ENCODE assay signal across 12 cellular contexts in genomic region chr7:56131062-56131461, GRCh38. TPM values are rescaled to one million over a fixed set of nuclear protein-coding genes. Genes with fewer than 3 reads are reported as not detected.
A peak's percentile ranks its signal among the peaks of the same experiment; 100 is the strongest.
DNase-seq lines count a peak whose midpoint lies in the region; ATAC-seq, FAIRE-seq and TF ChIP-seq lines count a peak whose summit lies in the region.
"Not testable (repeated sequence)": the region's sequence is repeated elsewhere in the genome, so short reads cannot be mapped to it uniquely, and the experiment has no call there.
"Had no signal": no experiment of that assay in that cellular context is flagged by ENCODE, and none has a peak within 500 bp of the region (broad histone marks: within the 10 kb centered on the region; RNA-seq: fewer than 3 reads in every experiment).

No MANE protein-coding gene starts in this region.

- H3K27ac ChIP-seq in heart right ventricle; HepG2 (ENCODE audit: extremely low read length, insufficient read depth, low read length): not testable (repeated sequence)
- peak overlapping the region in 1 of 3 donors; percentile 29 for H3K27ac ChIP-seq in right lobe of liver

- POLR2A ChIA-PET in HepG2 (lab: Yijun Ruan, JAX) = not testable (repeated sequence)

- intact Hi-C loops in heart right ventricle (cut with DNase I); left ventricle myocardium superior (cut with micrococcal nuclease); HepG2 (cut with micrococcal nuclease; ENCODE audit: unreplicated experiment); right lobe of liver (cut with DNase I): not testable (repeated sequence)

- CTCF ChIA-PET in HepG2 (lab: Yijun Ruan, JAX; ENCODE audit: low intra/inter-chr PET ratio, low total read pairs) = not testable (repeated sequence)

- H2AFZ ChIP-seq in HepG2 (ENCODE audit: low read length) = peak overlapping the region; percentile 63

- TF ChIP-seq RAD21 in HepG2 (CRISPR knock-in tag; IDR thresholded peaks at IDR 0.05) = not testable (repeated sequence)

- not testable (repeated sequence) for H4K20me1 ChIP-seq in HepG2 (ENCODE audit: insufficient read depth, low read length)

- not testable (repeated sequence) for H3K9me3 ChIP-seq in heart right ventricle; HepG2 (ENCODE audit: low read length); right lobe of liver

- not testable (repeated sequence) for BruUV-seq in HepG2 (replicated peaks; lab: Mats Ljungman, UMichigan)

- H3K27me3 ChIP-seq in heart right ventricle; HepG2 (ENCODE audit: control insufficient read depth in 1 of 2, insufficient read depth in 2 of 2, low read length in 2 of 2); right lobe of liver: not testable (repeated sequence)

- TF ChIP-seq CTCF in heart right ventricle (IDR thresholded peaks at IDR 0.05); HepG2 (CRISPR knock-in tag; IDR thresholded peaks at IDR 0.05); right lobe of liver (IDR thresholded peaks at IDR 0.05): not testable (repeated sequence)

- not testable (repeated sequence) for H3K36me3 ChIP-seq in heart right ventricle; HepG2 (replicated peaks in 1 of 2; ENCODE audit: control insufficient read depth in 1 of 2, insufficient read depth in 2 of 2, low read length in 2 of 2); right lobe of liver

- not testable (repeated sequence) for TF ChIP-seq EP300 in HepG2 (IDR thresholded peaks at IDR 0.05; ENCODE audit: low read depth in 2 of 2, low read length in 2 of 2); HepG2 (CRISPR knock-in tag; IDR thresholded peaks at IDR 0.05; ENCODE audit: borderline replicate concordance)

- ATAC-seq in heart right ventricle (peak in 5 of 8 donors; percentile 42 to 85 (median 55)), left ventricle myocardium superior (peak; percentile 63), HepG2 (peak; percentile 93), right lobe of liver (peak; percentile 73 to 94 (median 82))

- H3K79me2 ChIP-seq in HepG2 (ENCODE audit: insufficient read depth, low read length) = not testable (repeated sequence)

- H3K4me3 ChIP-seq in heart right ventricle; HepG2 (replicated peaks in 1 of 3; ENCODE audit: insufficient read depth in 1 of 3, low read depth in 2 of 3, low read length in 3 of 3); right lobe of liver: not testable (repeated sequence)

- not testable (repeated sequence) for TF ChIP-seq POLR2A in HepG2 (IDR thresholded peaks at IDR 0.05; ENCODE audit: insufficient read depth in 1 of 2, low read depth in 2 of 2, low read length in 2 of 2); right lobe of liver (IDR thresholded peaks at IDR 0.05)

- not testable (repeated sequence) for H3K4me2 ChIP-seq in HepG2 (ENCODE audit: low read depth, low read length)

- H3K4me1 ChIP-seq in heart right ventricle; HepG2 (ENCODE audit: insufficient read depth, low read length); right lobe of liver: not testable (repeated sequence)

- not testable (repeated sequence) for H3K9ac ChIP-seq in HepG2 (ENCODE audit: insufficient read depth, low read depth, low read length)

- in situ Hi-C loops in HepG2 (cut with HindIII; ENCODE audit: extremely low pct_ligation_motif_present, low pct_unique_long_range_greater_than_20kb) = not testable (repeated sequence)

- not testable (repeated sequence) for DNase-seq in heart right ventricle; left ventricle myocardium superior; HepG2 (ENCODE audit: low spot score); right lobe of liver

- WGBS in heart right ventricle, 2 donors = 64 to 65% methylated on average over 2 of the region's 2 CpGs
- WGBS in HepG2 (ENCODE audit: low lambda C conversion rate) = 13% methylated on average over 2 of the region's 2 CpGs
- 39% methylated on average over 2 of the region's 2 CpGs for WGBS in right lobe of liver (ENCODE audit: insufficient coverage, low coverage, low lambda C conversion rate, missing lambda C conversion rate)

- peak; percentile 18 for FAIRE-seq in HepG2 (lab: Jason Lieb, UNC)

RNA-seq across cellular contexts. Expression of gene NUPR2, which starts 14.8 kb away (rescaled TPM):
- total RNA-seq in heart right ventricle (not detected), left ventricle myocardium superior (not detected), HepG2 (2016; rRNA removed; fragmentation: Illumina TruSeq; extraction: Trizol) (not detected in 2 replicates), right lobe of liver (not detected)
- polyA plus RNA-seq in heart right ventricle (not detected), HepG2 (2011; rRNA removed) (not detected in 2 replicates)
- total RNA-seq in HepG2 (2016; cell fraction: cytosol; rRNA removed; fragmentation: Illumina TruSeq; extraction: Trizol; ENCODE audit: low read depth) = not detected in 2 replicates
- not detected in 2 replicates for total RNA-seq in HepG2 (2016; cell fraction: insoluble cytoplasmic fraction; rRNA removed; fragmentation: Illumina TruSeq; extraction: Trizol)
- total RNA-seq in HepG2 (2016; cell fraction: membrane; rRNA removed; fragmentation: Illumina TruSeq; extraction: Trizol) = not detected in 2 replicates
- total RNA-seq in HepG2 (2016; cell fraction: nucleus; rRNA removed; fragmentation: Illumina TruSeq; extraction: Trizol) = not detected in 2 replicates
- polyA plus RNA-seq in HepG2 (2011; cell fraction: cytosol; rRNA removed) = not detected in 2 replicates
- polyA plus RNA-seq in HepG2 (2011; cell fraction: nucleus; rRNA removed) = not detected in 2 replicates
- polyA plus RNA-seq in HepG2 (2012) = not detected in 2 replicates
- not detected in 2 replicates for polyA plus RNA-seq in HepG2 (2016; cell fraction: cytosol; fragmentation: Illumina TruSeq; extraction: Trizol; ENCODE audit: low read depth)
- not detected in 2 replicates for polyA plus RNA-seq in HepG2 (2016; cell fraction: insoluble cytoplasmic fraction; fragmentation: Illumina TruSeq; extraction: Trizol; ENCODE audit: low read depth)
- not detected in 2 replicates for polyA plus RNA-seq in HepG2 (2016; cell fraction: membrane; fragmentation: Illumina TruSeq; extraction: Trizol; ENCODE audit: low read depth)
- not detected in 2 replicates for polyA plus RNA-seq in HepG2 (2016; cell fraction: nucleus; fragmentation: Illumina TruSeq; extraction: Trizol; ENCODE audit: insufficient read depth, low read depth)
- polyA minus RNA-seq in HepG2 (2011; rRNA and poly(A)+ RNA removed; ENCODE audit: low replicate concordance) = not detected in 2 replicates
- not detected in 2 replicates for polyA minus RNA-seq in HepG2 (2011; cell fraction: cytosol; rRNA and poly(A)+ RNA removed)
- polyA minus RNA-seq in HepG2 (2011; cell fraction: nucleus; rRNA and poly(A)+ RNA removed) = not detected in 2 replicates
- total RNA-seq: A673; CD4-positive, CD25-positive, alpha-beta regulatory T cell; CD8-positive, alpha-beta memory T cell; Daoy; G401; GM12878 had no signal
- polyA plus RNA-seq: AG04450; CD14-positive monocyte; CD8-positive, alpha-beta memory T cell; GM12878 had no signal

RNA-seq across cellular contexts. Expression of gene CHCHD2, which starts 24.8 kb away (rescaled TPM):
- 100 to 1,000 TPM; 379 to 537 (median 426) TPM for total RNA-seq in heart right ventricle
- 1,000 to 10,000 TPM in 1 of 2 donors, 10 to 100 TPM in 1; 73.0 to 1,047 TPM for polyA plus RNA-seq in heart right ventricle
- 500 TPM for total RNA-seq in left ventricle myocardium superior
- total RNA-seq in HepG2 (2016; rRNA removed; fragmentation: Illumina TruSeq; extraction: Trizol) = 572 and 599 TPM in 2 replicates
- 170 and 177 TPM in 2 replicates for total RNA-seq in HepG2 (2016; cell fraction: cytosol; rRNA removed; fragmentation: Illumina TruSeq; extraction: Trizol; ENCODE audit: low read depth)
- total RNA-seq in HepG2 (2016; cell fraction: insoluble cytoplasmic fraction; rRNA removed; fragmentation: Illumina TruSeq; extraction: Trizol) = 576 and 629 TPM in 2 replicates
- 222 TPM in 2 replicates for total RNA-seq in HepG2 (2016; cell fraction: membrane; rRNA removed; fragmentation: Illumina TruSeq; extraction: Trizol)
- total RNA-seq in HepG2 (2016; cell fraction: nucleus; rRNA removed; fragmentation: Illumina TruSeq; extraction: Trizol) = 198 and 219 TPM in 2 replicates
- 330 and 333 TPM in 2 replicates for polyA plus RNA-seq in HepG2 (2011; rRNA removed)
- 318 and 570 TPM in 2 replicates for polyA plus RNA-seq in HepG2 (2011; cell fraction: cytosol; rRNA removed)
- polyA plus RNA-seq in HepG2 (2011; cell fraction: nucleus; rRNA removed) = 143 and 151 TPM in 2 replicates
- 315 and 361 TPM in 2 replicates for polyA plus RNA-seq in HepG2 (2012)
- polyA plus RNA-seq in HepG2 (2016; cell fraction: cytosol; fragmentation: Illumina TruSeq; extraction: Trizol; ENCODE audit: low read depth) = 167 and 168 TPM in 2 replicates
- 522 and 567 TPM in 2 replicates for polyA plus RNA-seq in HepG2 (2016; cell fraction: insoluble cytoplasmic fraction; fragmentation: Illumina TruSeq; extraction: Trizol; ENCODE audit: low read depth)
- 181 and 189 TPM in 2 replicates for polyA plus RNA-seq in HepG2 (2016; cell fraction: membrane; fragmentation: Illumina TruSeq; extraction: Trizol; ENCODE audit: low read depth)
- polyA plus RNA-seq in HepG2 (2016; cell fraction: nucleus; fragmentation: Illumina TruSeq; extraction: Trizol; ENCODE audit: insufficient read depth, low read depth) = 254 and 280 TPM in 2 replicates
- 124 and 252 TPM in 2 replicates for polyA minus RNA-seq in HepG2 (2011; rRNA and poly(A)+ RNA removed; ENCODE audit: low replicate concordance)
- polyA minus RNA-seq in HepG2 (2011; cell fraction: cytosol; rRNA and poly(A)+ RNA removed) = 128 and 156 TPM in 2 replicates
- polyA minus RNA-seq in HepG2 (2011; cell fraction: nucleus; rRNA and poly(A)+ RNA removed) = 40.2 and 48.9 TPM in 2 replicates
- 100 to 1,000 TPM; 148 to 277 (median 174) TPM for total RNA-seq in right lobe of liver

RNA-seq across cellular contexts. Expression of gene PHKG1, which starts 38.3 kb away (rescaled TPM):
- total RNA-seq in heart right ventricle (10 to 100 TPM; 17.1 to 52.2 (median 24.1) TPM), left ventricle myocardium superior (30.4 TPM), HepG2 (2016; rRNA removed; fragmentation: Illumina TruSeq; extraction: Trizol) (0.44 TPM in 1 of 2 replicates, not detected in the other), right lobe of liver (1 to 10 TPM in 1 of 6 experiments, under 1 TPM in 4, not detected in 1; 0.12 to 1.6 (median 0.20) TPM)
- polyA plus RNA-seq in heart right ventricle (10 to 100 TPM in 1 of 2 donors, 1 to 10 TPM in 1; 2.3 to 14.8 TPM), HepG2 (2011; rRNA removed) (0.71 and 1.1 TPM in 2 replicates)
- 0.18 TPM in 1 of 2 replicates, not detected in the other for total RNA-seq in HepG2 (2016; cell fraction: cytosol; rRNA removed; fragmentation: Illumina TruSeq; extraction: Trizol; ENCODE audit: low read depth)
- 0.37 and 0.84 TPM in 2 replicates for total RNA-seq in HepG2 (2016; cell fraction: insoluble cytoplasmic fraction; rRNA removed; fragmentation: Illumina TruSeq; extraction: Trizol)
- 0.09 TPM in 1 of 2 replicates, not detected in the other for total RNA-seq in HepG2 (2016; cell fraction: membrane; rRNA removed; fragmentation: Illumina TruSeq; extraction: Trizol)
- 0.50 and 1.5 TPM in 2 replicates for total RNA-seq in HepG2 (2016; cell fraction: nucleus; rRNA removed; fragmentation: Illumina TruSeq; extraction: Trizol)
- 0.09 and 0.36 TPM in 2 replicates for polyA plus RNA-seq in HepG2 (2011; cell fraction: cytosol; rRNA removed)
- 2.6 and 2.9 TPM in 2 replicates for polyA plus RNA-seq in HepG2 (2011; cell fraction: nucleus; rRNA removed)
- 0.98 and 1.5 TPM in 2 replicates for polyA plus RNA-seq in HepG2 (2012)
- 0.05 and 0.24 TPM in 2 replicates for polyA plus RNA-seq in HepG2 (2016; cell fraction: cytosol; fragmentation: Illumina TruSeq; extraction: Trizol; ENCODE audit: low read depth)
- not detected in 2 replicates for polyA plus RNA-seq in HepG2 (2016; cell fraction: insoluble cytoplasmic fraction; fragmentation: Illumina TruSeq; extraction: Trizol; ENCODE audit: low read depth)
- 0.12 TPM in 1 of 2 replicates, not detected in the other for polyA plus RNA-seq in HepG2 (2016; cell fraction: membrane; fragmentation: Illumina TruSeq; extraction: Trizol; ENCODE audit: low read depth)
- polyA plus RNA-seq in HepG2 (2016; cell fraction: nucleus; fragmentation: Illumina TruSeq; extraction: Trizol; ENCODE audit: insufficient read depth, low read depth) = 1.6 and 1.9 TPM in 2 replicates
- 0.09 and 0.10 TPM in 2 replicates for polyA minus RNA-seq in HepG2 (2011; rRNA and poly(A)+ RNA removed; ENCODE audit: low replicate concordance)
- not detected in 2 replicates for polyA minus RNA-seq in HepG2 (2011; cell fraction: cytosol; rRNA and poly(A)+ RNA removed)
- 0.52 and 1.5 TPM in 2 replicates for polyA minus RNA-seq in HepG2 (2011; cell fraction: nucleus; rRNA and poly(A)+ RNA removed)
- total RNA-seq: G401 had no signal
- polyA plus RNA-seq: CD14-positive monocyte had no signal

Comparison
In these comparisons a context has a peak if more than half of its experiments do, and no peak if none do; other contexts are left out.
1. RNA of gene PHKG1, which starts 38.3 kb away (total RNA-seq): 30.4 TPM in left ventricle myocardium superior (single experiment) and 17.1 to 52.2 TPM in heart right ventricle; 0.09 to 1.5 TPM in HepG2 and 0.12 to 1.6 TPM in right lobe of liver; every median in the first group is over 4 times any median in the second.
2. Peak in every context shown above with its lines, with median percentiles within 50 percentile points of each other: ATAC-seq.